10 cellular contexts compared by ENCODE assay signal in genomic region chr16:22092143-22092933, GRCh38. TPM values are rescaled to one million over a fixed set of nuclear protein-coding genes. Genes with fewer than 3 reads are reported as not detected.
DNase-seq lines count a peak whose midpoint lies in the region; ATAC-seq and TF ChIP-seq lines count a peak whose summit lies in the region.
"Had no signal": no experiment of that assay in that cellular context is flagged by ENCODE, and none has a peak within 500 bp of the region (broad histone marks: within the 10 kb centered on the region; RNA-seq: fewer than 3 reads in every experiment).

A gene with protein sequence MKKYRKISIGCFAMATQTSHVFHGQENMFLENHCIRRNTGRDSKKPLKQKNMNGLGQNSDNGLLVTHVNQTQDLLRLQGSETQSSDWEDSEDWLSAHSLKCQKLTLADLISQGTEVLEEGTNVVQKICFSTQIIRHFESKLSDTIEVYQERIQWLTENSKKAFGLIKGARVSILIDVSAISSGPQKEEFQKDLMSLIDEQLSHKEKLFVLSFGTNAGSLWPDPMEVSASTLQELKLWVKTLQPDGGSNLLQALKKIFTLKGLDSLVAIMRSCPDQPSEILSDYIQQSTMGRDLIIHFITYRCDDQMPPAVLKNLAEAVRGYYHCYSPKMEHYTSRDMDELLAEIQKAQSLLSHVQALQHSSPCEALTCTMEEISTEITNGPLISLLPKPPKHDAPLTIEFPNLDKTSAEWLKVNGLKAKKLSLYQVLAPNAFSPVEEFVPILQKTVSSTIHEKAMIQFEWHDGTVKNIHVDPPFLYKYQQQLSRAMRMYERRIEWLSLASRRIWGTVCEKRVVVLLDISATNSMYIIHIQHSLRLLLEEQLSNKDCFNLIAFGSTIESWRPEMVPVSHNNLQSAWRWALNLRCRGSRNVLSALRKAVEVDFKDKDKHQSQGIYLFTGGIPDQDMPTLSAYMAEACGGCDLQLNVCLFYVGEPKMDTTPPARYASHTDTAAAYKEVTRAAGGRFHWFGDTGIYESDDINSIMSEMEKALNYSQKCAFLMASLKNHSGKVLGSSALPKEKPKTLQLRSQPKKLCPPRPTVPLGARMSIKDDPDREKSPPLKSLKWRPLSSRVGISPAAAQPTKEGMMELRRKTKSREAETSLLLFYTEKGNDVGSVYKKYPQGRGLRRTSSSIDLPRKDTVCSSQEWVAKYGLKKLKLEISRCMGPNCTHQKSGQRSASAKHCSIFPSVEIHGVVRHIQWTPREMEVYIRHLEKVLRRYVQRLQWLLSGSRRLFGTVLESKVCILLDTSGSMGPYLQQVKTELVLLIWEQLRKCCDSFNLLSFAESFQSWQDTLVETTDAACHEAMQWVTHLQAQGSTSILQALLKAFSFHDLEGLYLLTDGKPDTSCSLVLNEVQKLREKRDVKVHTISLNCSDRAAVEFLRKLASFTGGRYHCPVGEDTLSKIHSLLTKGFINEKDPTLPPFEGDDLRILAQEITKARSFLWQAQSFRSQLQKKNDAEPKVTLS (plus strand): TSS chr16:22092541. CDS start chr16:22092638, 97 bp downstream.

- H3K36me3 ChIP-seq in ectodermal cell (ENCODE audit: control insufficient read depth, insufficient read depth, low read length), result no peaks in the 10 kb centered on the region

- DNase-seq in AG09309 (ENCODE audit: low read depth), result peak; percentile 21
- peak; percentile 39 for DNase-seq in HT1080 (ENCODE audit: low read depth)
- peak; percentile 90 for DNase-seq in left kidney (ENCODE audit: low read depth, low spot score)
- DNase-seq in T-helper 9 cell, result no peak
- DNase-seq: DND-41 had no signal

- ATAC-seq in HG03095 (IDR thresholded peaks at IDR 0.05; ENCODE audit: unreplicated experiment) (no peak), GM21825 (IDR thresholded peaks at IDR 0.05; ENCODE audit: unreplicated experiment) (no peak), GM21529 (IDR thresholded peaks at IDR 0.05; ENCODE audit: unreplicated experiment) (no peak)

- no peak for TF ChIP-seq CTCF in AG09309 (IDR thresholded peaks at IDR 0.05; ENCODE audit: control insufficient read depth, insufficient read depth, low read depth, low read length, missing control alignments)

- H3K4me3 ChIP-seq in AG09309 (ENCODE audit: control insufficient read depth, low read depth, low read length) (no peak within 1 kb of the TSS), ectodermal cell (ENCODE audit: insufficient read depth, low read depth, low read length) (no peak within 1 kb of the TSS)

- H3K27ac ChIP-seq in ectodermal cell (ENCODE audit: insufficient read depth, low read depth, low read length, poor library complexity, severe bottlenecking), result peak within 1 kb of the TSS; percentile 76

- peaks cover 10% of the 10 kb centered on the region for H3K4me1 ChIP-seq in ectodermal cell (ENCODE audit: control insufficient read depth, insufficient read depth, low read length)

- WGBS in ectodermal cell, 2 experiments, result 53 to 55% methylated on average over 9 of the region's 9 CpGs

- no peaks in the 10 kb centered on the region for H3K27me3 ChIP-seq in ectodermal cell (ENCODE audit: control insufficient read depth, insufficient read depth, low read length, poor library complexity, severe bottlenecking)

- H3K9me3 ChIP-seq in ectodermal cell (ENCODE audit: control insufficient read depth, low read length), result no peaks in the 10 kb centered on the region

RNA-seq across cellular contexts. Expression of the gene that starts here (rescaled TPM):
- total RNA-seq in HT1080 (2014; rRNA removed; shearing (Covaris generic)), result not detected in 2 replicates
- not detected in 2 replicates for polyA plus RNA-seq in HT1080 (2015; cell fraction: cytosol; rRNA removed)
- polyA plus RNA-seq in HT1080 (2015; cell fraction: nucleus; rRNA removed), result not detected in 2 replicates
- 1.4 TPM for polyA plus RNA-seq in ectodermal cell (2013, experiment 1 of 4)
- 0.92 TPM for polyA plus RNA-seq in ectodermal cell (2013, experiment 2 of 4)
- 0.96 TPM for polyA plus RNA-seq in ectodermal cell (2013, experiment 3 of 4)
- 1.4 TPM for polyA plus RNA-seq in ectodermal cell (2013, experiment 4 of 4)
- polyA plus RNA-seq: IgD-negative memory B cell had no signal

Comparison
In these comparisons a context has a peak if more than half of its experiments do, and no peak if none do; other contexts are left out.
1. Peak in DNase-seq in HT1080; RNA of the gene not detected or under 1 TPM.